18 cellular contexts compared by ENCODE assay signal in genomic region chr11:61951484-61952135, GRCh38. TPM values are rescaled to one million over a fixed set of nuclear protein-coding genes. Genes with fewer than 3 reads are reported as not detected.
DNase-seq lines count a peak whose midpoint lies in the region; ATAC-seq, FAIRE-seq and TF ChIP-seq lines count a peak whose summit lies in the region.
"Had no signal": no experiment of that assay in that cellular context is flagged by ENCODE, and none has a peak within 500 bp of the region (broad histone marks: within the 10 kb centered on the region; RNA-seq: fewer than 3 reads in every experiment).

No MANE protein-coding gene starts in this region.

- TF ChIP-seq POLR2A in A549 (IDR thresholded peaks at IDR 0.05; ENCODE audit: low read length), result no peak

- WGBS in A549 (ENCODE audit: missing lambda C conversion rate), result 86% methylated on average over 11 of the region's 11 CpGs

- H3K9me3 ChIP-seq in A549, result no peaks in the 10 kb centered on the region

- TF ChIP-seq RAD21 in A549 (conservative IDR thresholded peaks at IDR 0.05 in 1 of 2, IDR thresholded peaks at IDR 0.05 in 1 of 2), result no peak

- H3K27ac ChIP-seq in A549, result peak overlapping the region; percentile 80 to 88; a peak in 5 of 6 replicates
- peak overlapping the region; percentile 65 for H3K27ac ChIP-seq in angular gyrus (ENCODE audit: low read depth, low read length)
- peak overlapping the region; percentile 64 for H3K27ac ChIP-seq in layer of hippocampus (ENCODE audit: low read depth, low read length)
- H3K27ac ChIP-seq in substantia nigra (ENCODE audit: low read depth, low read length, poor library complexity, severe bottlenecking), result peak overlapping the region; percentile 99
- H3K27ac ChIP-seq: GM23248, KMS-11, PC-9 had no signal

- no peak for TF ChIP-seq EP300 in A549 (IDR thresholded peaks at IDR 0.05)

- H3K27me3 ChIP-seq in layer of hippocampus (ENCODE audit: control insufficient read depth, insufficient read depth, low read length), result no peaks in the 10 kb centered on the region

- no peak overlapping the region for H3K4me2 ChIP-seq in A549
- H3K4me2 ChIP-seq: KMS-11, PC-9 had no signal

- peaks cover 69% of the 10 kb centered on the region for H3K4me1 ChIP-seq in A549

- TF ChIP-seq CTCF in A549 (IDR thresholded peaks at IDR 0.05), result no peak

- DNase-seq in A549 (ENCODE audit: low read depth in 1 of 2, low spot score in 1 of 2), result no peak
- peak in 1 of 49 donors; percentile 22 for DNase-seq in substantia nigra (lab: John Stamatoyannopoulos, UW)
- no peak for DNase-seq in GM19240 (ENCODE audit: insufficient read length, low spot score)
- DNase-seq in dermis blood vessel endothelial cell, result no peak
- DNase-seq: AML-193; CD4-positive, CD25-positive, alpha-beta regulatory T cell; DMS79 treated with DMSO at 0.1 percent for 48 hours; GM23248; NCI-H1092 treated with DMSO at 0.1 percent for 48 hours; NCI-H1694 treated with DMSO at 0.1 percent for 48 hours; PC-9 had no signal

- H3K4me3 ChIP-seq in A549, result no peak overlapping the region
- H3K4me3 ChIP-seq: GM23248, PC-9 had no signal

- CTCF ChIA-PET in A549 (lab: Yijun Ruan, JAX), result interaction anchor here (0.6 to 11.9 kb wide), 11 partner anchors 9 to 159 kb away, joined by 3 to 565 read pairs (median 5); partner anchors contain the start of gene FEN1

- FAIRE-seq in A549 (lab: Jason Lieb, UNC), result no peak
- FAIRE-seq: G401.6, GM12891, GM19239 had no signal

- POLR2A ChIA-PET in A549 (lab: Yijun Ruan, JAX), result interaction anchor here (0.6 to 2.4 kb wide), 2 partner anchors 10 to 16 kb away, joined by 4 to 5 read pairs; partner anchors contain the start of gene FTH1

- ATAC-seq in A549, result no peak
- no peak for ATAC-seq in HG02678 (IDR thresholded peaks at IDR 0.05; ENCODE audit: unreplicated experiment)

TF ChIP-seq in A549, 52 proteins besides CTCF, POLR2A, EP300 and RAD21:
- TF ChIP-seq REST (IDR thresholded peaks at IDR 0.05), result no peak
- no peak for TF ChIP-seq NPAS2 (CRISPR knock-in tag; IDR thresholded peaks at IDR 0.05; ENCODE audit: borderline replicate concordance)
- no peak for TF ChIP-seq CEBPB (IDR thresholded peaks at IDR 0.05)
- no peak for TF ChIP-seq JUN (IDR thresholded peaks at IDR 0.05)
- TF ChIP-seq ESRRA (IDR thresholded peaks at IDR 0.05; ENCODE audit: borderline replicate concordance, low read length), result no peak
- no peak for TF ChIP-seq TP53 (CRISPR knock-in tag; IDR thresholded peaks at IDR 0.05)
- TF ChIP-seq POLR2AphosphoS2 (conservative IDR thresholded peaks at IDR 0.05; ENCODE audit: low read length), result no peak
- TF ChIP-seq HMGXB4 (CRISPR knock-in tag; IDR thresholded peaks at IDR 0.05; ENCODE audit: borderline replicate concordance), result no peak
- TF ChIP-seq MAZ (IDR thresholded peaks at IDR 0.05; ENCODE audit: borderline replicate concordance, low read depth, low read length), result no peak
- no peak for TF ChIP-seq MAFK (IDR thresholded peaks at IDR 0.05; ENCODE audit: partially characterized antibody)
- TF ChIP-seq E2F6 (IDR thresholded peaks at IDR 0.05; ENCODE audit: borderline replicate concordance, low read depth), result no peak
- TF ChIP-seq BCL3 (IDR thresholded peaks at IDR 0.05), result no peak
- no peak for TF ChIP-seq RFX5 (IDR thresholded peaks at IDR 0.05)
- no peak for TF ChIP-seq ZSCAN20 (CRISPR knock-in tag; IDR thresholded peaks at IDR 0.05)
- no peak for TF ChIP-seq CBX2 (IDR thresholded peaks at IDR 0.05; ENCODE audit: borderline replicate concordance, low read depth)

RNA-seq across cellular contexts. Expression of gene BEST1, which starts 1.5 kb away (rescaled TPM):
- polyA plus RNA-seq in A549 (2011; rRNA removed), result 1.2 and 1.5 TPM in 2 replicates
- 0.23 and 0.29 TPM in 2 replicates for polyA plus RNA-seq in A549 (2012; cell fraction: cytosol; rRNA removed)
- 0.22 and 0.32 TPM in 2 replicates for polyA plus RNA-seq in A549 (2012; cell fraction: nucleus; rRNA removed)
- polyA plus RNA-seq in A549 (2017; fragmentation: RNase III; extraction: RNeasy Plus Mini Kit Qiagen cat#74134 plus additional on column Dnase treatment), result 0.98 to 2.1 TPM (median 1.9 TPM) in 3 replicates
- 2.0 and 2.2 TPM in 2 replicates for polyA minus RNA-seq in A549 (2011; rRNA and poly(A)+ RNA removed)
- 0.05 TPM in 1 of 2 replicates, not detected in the other for total RNA-seq in dermis blood vessel endothelial cell

RNA-seq across cellular contexts. Expression of gene FTH1, which starts 15.8 kb away (rescaled TPM):
- polyA plus RNA-seq in A549 (2011; rRNA removed), result 2,791 and 4,959 TPM in 2 replicates
- polyA plus RNA-seq in A549 (2012; cell fraction: cytosol; rRNA removed), result 6,916 and 9,060 TPM in 2 replicates
- 2,875 and 3,583 TPM in 2 replicates for polyA plus RNA-seq in A549 (2012; cell fraction: nucleus; rRNA removed)
- polyA plus RNA-seq in A549 (2017; fragmentation: RNase III; extraction: RNeasy Plus Mini Kit Qiagen cat#74134 plus additional on column Dnase treatment), result 12,354 to 13,747 TPM (median 12,799 TPM) in 3 replicates
- 2,337 and 2,680 TPM in 2 replicates for polyA minus RNA-seq in A549 (2011; rRNA and poly(A)+ RNA removed)
- 742 and 1,944 TPM in 2 replicates for total RNA-seq in dermis blood vessel endothelial cell

RNA-seq across cellular contexts. Expression of gene RAB3IL1, which starts 34.2 kb away (rescaled TPM):
- polyA plus RNA-seq in A549 (2011; rRNA removed) (3.8 and 5.8 TPM in 2 replicates), A549 (2017; fragmentation: RNase III; extraction: RNeasy Plus Mini Kit Qiagen cat#74134 plus additional on column Dnase treatment) (5.0 to 6.6 TPM (median 6.2 TPM) in 3 replicates)
- polyA plus RNA-seq in A549 (2012; cell fraction: cytosol; rRNA removed), result 8.7 and 11.4 TPM in 2 replicates
- polyA plus RNA-seq in A549 (2012; cell fraction: nucleus; rRNA removed), result 10.1 and 10.9 TPM in 2 replicates
- 2.6 and 4.4 TPM in 2 replicates for polyA minus RNA-seq in A549 (2011; rRNA and poly(A)+ RNA removed)
- total RNA-seq in dermis blood vessel endothelial cell, result 9.0 and 9.9 TPM in 2 replicates
- total RNA-seq: CD4-positive, CD25-positive, alpha-beta regulatory T cell had no signal
- polyA plus RNA-seq: CD4-positive, CD25-positive, alpha-beta regulatory T cell had no signal
